ENCODE assay signal across 2 cellular contexts in genomic region chr20:51437182-51437923, GRCh38.
TF ChIP-seq lines count a peak whose summit lies in the region.

No MANE protein-coding gene starts in this region.

TF ChIP-seq in HepG2, 621 proteins besides CTCF, POLR2A, EP300 and RAD21:
- TF ChIP-seq NFE2 (CRISPR knock-in tag; IDR thresholded peaks at IDR 0.05) (peak; percentile 32; the same call in 1 of the 2 replicates), FOXO1 (CRISPR knock-in tag; IDR thresholded peaks at IDR 0.05) (no peak), POGK (CRISPR knock-in tag; conservative IDR thresholded peaks at IDR 0.05) (no peak), ZSCAN22 (CRISPR knock-in tag; IDR thresholded peaks at IDR 0.05) (no peak), PREB (CRISPR knock-in tag; IDR thresholded peaks at IDR 0.05) (no peak), ZBTB21 (CRISPR knock-in tag; IDR thresholded peaks at IDR 0.05) (no peak)

TF ChIP-seq in GM12878, 131 proteins besides CTCF, POLR2A, EP300 and RAD21:
- peak; percentile 53 for TF ChIP-seq JUNB (IDR thresholded peaks at IDR 0.05)
- TF ChIP-seq, protein P1, sequence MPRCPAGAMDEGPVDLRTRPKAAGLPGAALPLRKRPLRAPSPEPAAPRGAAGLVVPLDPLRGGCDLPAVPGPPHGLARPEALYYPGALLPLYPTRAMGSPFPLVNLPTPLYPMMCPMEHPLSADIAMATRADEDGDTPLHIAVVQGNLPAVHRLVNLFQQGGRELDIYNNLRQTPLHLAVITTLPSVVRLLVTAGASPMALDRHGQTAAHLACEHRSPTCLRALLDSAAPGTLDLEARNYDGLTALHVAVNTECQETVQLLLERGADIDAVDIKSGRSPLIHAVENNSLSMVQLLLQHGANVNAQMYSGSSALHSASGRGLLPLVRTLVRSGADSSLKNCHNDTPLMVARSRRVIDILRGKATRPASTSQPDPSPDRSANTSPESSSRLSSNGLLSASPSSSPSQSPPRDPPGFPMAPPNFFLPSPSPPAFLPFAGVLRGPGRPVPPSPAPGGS (IDR thresholded peaks at IDR 0.05; ENCODE audit: borderline replicate concordance, insufficient read depth, low read depth, low read length, poor library complexity, severe bottlenecking), result no peak
- peak; percentile 83 for TF ChIP-seq IRF4 (IDR thresholded peaks at IDR 0.05; ENCODE audit: low read depth, low read length)
- TF ChIP-seq CBX3 (IDR thresholded peaks at IDR 0.05; ENCODE audit: borderline replicate concordance, low read depth), result no peak
